In the genomic region with DNA sequence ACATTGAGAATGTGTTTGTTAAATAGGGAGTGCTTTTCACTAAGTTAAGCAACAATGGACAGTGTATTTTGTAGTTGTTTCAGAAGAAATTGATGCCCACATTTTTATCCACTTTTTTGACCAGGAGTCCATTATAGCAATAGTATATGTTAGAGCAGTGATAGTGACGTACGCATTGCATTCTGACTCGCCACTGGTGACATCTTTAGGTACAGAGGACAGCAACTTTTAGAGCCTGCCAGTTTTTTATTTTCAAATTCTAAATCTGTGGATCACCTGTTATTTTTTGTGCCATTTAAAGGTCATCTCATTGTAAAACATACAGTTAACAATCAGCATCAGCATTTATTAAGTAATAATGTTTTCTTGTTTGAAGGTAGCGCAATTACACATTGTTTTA, we compare ENCODE assay signal across 1 cellular context.
TF ChIP-seq lines count a peak whose summit lies in the region.

No MANE protein-coding gene starts in this region.

TF ChIP-seq in WTC11, 78 proteins besides CTCF, POLR2A, EP300 and RAD21 (continued from another document):
- TF ChIP-seq, protein P1, sequence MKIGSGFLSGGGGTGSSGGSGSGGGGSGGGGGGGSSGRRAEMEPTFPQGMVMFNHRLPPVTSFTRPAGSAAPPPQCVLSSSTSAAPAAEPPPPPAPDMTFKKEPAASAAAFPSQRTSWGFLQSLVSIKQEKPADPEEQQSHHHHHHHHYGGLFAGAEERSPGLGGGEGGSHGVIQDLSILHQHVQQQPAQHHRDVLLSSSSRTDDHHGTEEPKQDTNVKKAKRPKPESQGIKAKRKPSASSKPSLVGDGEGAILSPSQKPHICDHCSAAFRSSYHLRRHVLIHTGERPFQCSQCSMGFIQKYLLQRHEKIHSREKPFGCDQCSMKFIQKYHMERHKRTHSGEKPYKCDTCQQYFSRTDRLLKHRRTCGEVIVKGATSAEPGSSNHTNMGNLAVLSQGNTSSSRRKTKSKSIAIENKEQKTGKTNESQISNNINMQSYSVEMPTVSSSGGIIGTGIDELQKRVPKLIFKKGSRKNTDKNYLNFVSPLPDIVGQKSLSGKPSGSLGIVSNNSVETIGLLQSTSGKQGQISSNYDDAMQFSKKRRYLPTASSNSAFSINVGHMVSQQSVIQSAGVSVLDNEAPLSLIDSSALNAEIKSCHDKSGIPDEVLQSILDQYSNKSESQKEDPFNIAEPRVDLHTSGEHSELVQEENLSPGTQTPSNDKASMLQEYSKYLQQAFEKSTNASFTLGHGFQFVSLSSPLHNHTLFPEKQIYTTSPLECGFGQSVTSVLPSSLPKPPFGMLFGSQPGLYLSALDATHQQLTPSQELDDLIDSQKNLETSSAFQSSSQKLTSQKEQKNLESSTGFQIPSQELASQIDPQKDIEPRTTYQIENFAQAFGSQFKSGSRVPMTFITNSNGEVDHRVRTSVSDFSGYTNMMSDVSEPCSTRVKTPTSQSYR (CRISPR knock-in tag; IDR thresholded peaks at IDR 0.05): no peak
- TF ChIP-seq E2F1 (CRISPR knock-in tag; IDR thresholded peaks at IDR 0.05): no peak
- TF ChIP-seq ZNF396 (CRISPR knock-in tag; IDR thresholded peaks at IDR 0.05; ENCODE audit: borderline replicate concordance): no peak
TF ChIP-seq in WTC11: peak in this region for 0.
